Comparison of ENCODE assay signal across 8 cellular contexts in genomic region chr11:67606150-67606476, GRCh38. TPM values are rescaled to one million over a fixed set of nuclear protein-coding genes. Genes with fewer than 3 reads are reported as not detected.
A peak's percentile ranks its signal among the peaks of the same experiment; 100 is the strongest.
DNase-seq lines count a peak whose midpoint lies in the region; ATAC-seq, FAIRE-seq and TF ChIP-seq lines count a peak whose summit lies in the region.

No MANE protein-coding gene starts in this region.

- H4K20me1 ChIP-seq in keratinocyte (ENCODE audit: control insufficient read depth, extremely low read depth, insufficient read depth, low read length), result no peaks in the 10 kb centered on the region

- peak overlapping the region; percentile 88 for H2AFZ ChIP-seq in keratinocyte (ENCODE audit: control insufficient read depth, low read length)

- FAIRE-seq in keratinocyte (lab: Jason Lieb, UNC), result no peak

- no peak overlapping the region for H3K27ac ChIP-seq in keratinocyte (ENCODE audit: control insufficient read depth, insufficient read depth, low read length)
- H3K27ac ChIP-seq in substantia nigra (ENCODE audit: low read depth, low read length, poor library complexity, severe bottlenecking), result peak overlapping the region; percentile 84

- no peak for TF ChIP-seq CTCF in keratinocyte (optimal IDR thresholded peaks at IDR 0.05 in 1 of 3, IDR thresholded peaks at IDR 0.05 in 1 of 3, conservative IDR thresholded peaks at IDR 0.05 in 1 of 3; ENCODE audit: extremely low read depth in 1 of 3, insufficient read depth in 2 of 3, low read length in 3 of 3)

- peaks cover 25% of the 10 kb centered on the region for H3K36me3 ChIP-seq in adipocyte (ENCODE audit: control insufficient read depth, insufficient read depth, low read length, severe bottlenecking)
- H3K36me3 ChIP-seq in keratinocyte (ENCODE audit: control insufficient read depth in 2 of 2, extremely low read depth in 1 of 2, insufficient read depth in 2 of 2, low read length in 2 of 2), result peaks cover 15 to 17% of the 10 kb centered on the region in 2 experiments

- H3K4me3 ChIP-seq in adipocyte (ENCODE audit: low read length) (peak overlapping the region; percentile 99), keratinocyte (ENCODE audit: control insufficient read depth in 2 of 3, extremely low read depth in 1 of 3, insufficient read depth in 2 of 3, low read depth in 1 of 3, low read length in 3 of 3) (peak overlapping the region; percentile 94 to 100 (median 95))

- dilution Hi-C loops in keratinocyte (cut with MboI; ENCODE audit: extremely low pct_ligation_motif_present, low sequenced_read_pairs), result no loop called here

- H3K79me2 ChIP-seq in keratinocyte (ENCODE audit: control insufficient read depth, insufficient read depth, low read length), result peaks cover 17% of the 10 kb centered on the region

- H3K4me2 ChIP-seq in keratinocyte (ENCODE audit: control insufficient read depth, extremely low read depth, insufficient read depth, low read depth, low read length), result peak overlapping the region; percentile 84

- H3K27me3 ChIP-seq in adipocyte (replicated peaks; ENCODE audit: control insufficient read depth, insufficient read depth, low read length), result no peaks in the 10 kb centered on the region
- H3K27me3 ChIP-seq in keratinocyte (ENCODE audit: control insufficient read depth, extremely low read depth, insufficient read depth, low read length), result no peaks in the 10 kb centered on the region

- DNase-seq in DMS 273 (lab: John Stamatoyannopoulos, UW; ENCODE audit: unreplicated experiment) (peak; percentile 51), DMS 273 treated with DMSO at 0.1 percent for 48 hours (lab: John Stamatoyannopoulos, UW) (no peak), adipocyte (ENCODE audit: low read depth) (peak; percentile 29), keratinocyte (ENCODE audit: low read depth, low spot score) (no peak), substantia nigra (lab: John Stamatoyannopoulos, UW) (peak in 3 of 49 donors; percentile 51 to 62 (median 62)), HuH-7 (ENCODE audit: low spot score) (no peak)

- no peak for ATAC-seq in GM18873 (IDR thresholded peaks at IDR 0.05; ENCODE audit: low FRiP score, unreplicated experiment)
- ATAC-seq in GM18907 (IDR thresholded peaks at IDR 0.05; ENCODE audit: unreplicated experiment), result no peak

- peaks cover 17% of the 10 kb centered on the region for H3K4me1 ChIP-seq in adipocyte (ENCODE audit: control insufficient read depth, insufficient read depth, low read length)
- H3K4me1 ChIP-seq in keratinocyte (ENCODE audit: control insufficient read depth, extremely low read depth, insufficient read depth, low read length), result peaks cover 10% of the 10 kb centered on the region

- H3K9ac ChIP-seq in adipocyte (ENCODE audit: low read length) (peak overlapping the region; percentile 99), keratinocyte (ENCODE audit: control insufficient read depth, extremely low read depth, insufficient read depth, low read length) (peak overlapping the region; percentile 94)

- H3K9me1 ChIP-seq in keratinocyte (ENCODE audit: control insufficient read depth, extremely low read depth, insufficient read depth, low read length), result no peaks in the 10 kb centered on the region

- H3K9me3 ChIP-seq in adipocyte (ENCODE audit: control insufficient read depth, low read length) (peaks cover 3% of the 10 kb centered on the region), keratinocyte (ENCODE audit: control insufficient read depth, low read depth, low read length) (no peaks in the 10 kb centered on the region)

RNA-seq across cellular contexts. Expression of gene NDUFV1, which starts 0.6 kb away (rescaled TPM):
- 92.9 to 118 TPM (median 102 TPM) in 3 replicates for polyA plus RNA-seq in keratinocyte
- polyA plus RNA-seq in keratinocyte (2011; ENCODE audit: low read depth), result 74.0 TPM
- 38.6 and 103 TPM in 2 replicates for polyA plus RNA-seq in keratinocyte (2011; cell fraction: cytosol; rRNA removed)
- 208 and 255 TPM in 2 replicates for polyA plus RNA-seq in keratinocyte (2011; cell fraction: nucleus; rRNA removed)
- 112 and 133 TPM in 2 replicates for polyA plus RNA-seq in keratinocyte (2012; ENCODE audit: low replicate concordance)
- 69.1 to 102 TPM (median 70.3 TPM) in 3 replicates for polyA minus RNA-seq in keratinocyte
- 168 TPM for polyA minus RNA-seq in keratinocyte (2011; cell fraction: cytosol; rRNA and poly(A)+ RNA removed)
- polyA minus RNA-seq in keratinocyte (2011; cell fraction: nucleus; rRNA and poly(A)+ RNA removed), result 54.4 and 58.9 TPM in 2 replicates

RNA-seq across cellular contexts. Expression of gene GSTP1, which starts 22.5 kb away (rescaled TPM):
- 1,511 to 3,251 TPM (median 1,575 TPM) in 3 replicates for polyA plus RNA-seq in keratinocyte
- 379 TPM for polyA plus RNA-seq in keratinocyte (2011; ENCODE audit: low read depth)
- polyA plus RNA-seq in keratinocyte (2011; cell fraction: cytosol; rRNA removed), result 1,984 and 3,223 TPM in 2 replicates
- polyA plus RNA-seq in keratinocyte (2011; cell fraction: nucleus; rRNA removed), result 1,110 and 1,459 TPM in 2 replicates
- polyA plus RNA-seq in keratinocyte (2012; ENCODE audit: low replicate concordance), result 2,382 and 2,611 TPM in 2 replicates
- 1,137 to 2,631 TPM (median 2,247 TPM) in 3 replicates for polyA minus RNA-seq in keratinocyte
- 2,162 TPM for polyA minus RNA-seq in keratinocyte (2011; cell fraction: cytosol; rRNA and poly(A)+ RNA removed)
- 492 and 503 TPM in 2 replicates for polyA minus RNA-seq in keratinocyte (2011; cell fraction: nucleus; rRNA and poly(A)+ RNA removed)

RNA-seq across cellular contexts. Expression of gene NUDT8, which starts 23.6 kb away (rescaled TPM):
- 1.1 to 1.6 TPM (median 1.5 TPM) in 3 replicates for polyA plus RNA-seq in keratinocyte
- polyA plus RNA-seq in keratinocyte (2011; ENCODE audit: low read depth), result not detected
- polyA plus RNA-seq in keratinocyte (2011; cell fraction: cytosol; rRNA removed), result 0.68 and 2.5 TPM in 2 replicates
- polyA plus RNA-seq in keratinocyte (2011; cell fraction: nucleus; rRNA removed), result 1.9 and 2.7 TPM in 2 replicates
- 6.7 and 15.8 TPM in 2 replicates for polyA plus RNA-seq in keratinocyte (2012; ENCODE audit: low replicate concordance)
- polyA minus RNA-seq in keratinocyte, result 0.72 to 1.8 TPM in 2 of 3 replicates, not detected in the other
- not detected for polyA minus RNA-seq in keratinocyte (2011; cell fraction: cytosol; rRNA and poly(A)+ RNA removed)
- 1.2 TPM in 1 of 2 replicates, not detected in the other for polyA minus RNA-seq in keratinocyte (2011; cell fraction: nucleus; rRNA and poly(A)+ RNA removed)

RNA-seq across cellular contexts. Expression of gene TBX10, which starts 33.5 kb away (rescaled TPM):
- polyA plus RNA-seq in keratinocyte, result not detected in 3 replicates
- polyA plus RNA-seq in keratinocyte (2011; ENCODE audit: low read depth), result not detected
- not detected in 2 replicates for polyA plus RNA-seq in keratinocyte (2011; cell fraction: cytosol; rRNA removed)
- not detected in 2 replicates for polyA plus RNA-seq in keratinocyte (2011; cell fraction: nucleus; rRNA removed)
- not detected in 2 replicates for polyA plus RNA-seq in keratinocyte (2012; ENCODE audit: low replicate concordance)
- not detected in 3 replicates for polyA minus RNA-seq in keratinocyte
- not detected for polyA minus RNA-seq in keratinocyte (2011; cell fraction: cytosol; rRNA and poly(A)+ RNA removed)
- polyA minus RNA-seq in keratinocyte (2011; cell fraction: nucleus; rRNA and poly(A)+ RNA removed), result not detected in 2 replicates

RNA-seq across cellular contexts. Expression of gene ACY3, which starts 44.4 kb away (rescaled TPM):
- polyA plus RNA-seq in keratinocyte, result not detected in 3 replicates
- polyA plus RNA-seq in keratinocyte (2011; ENCODE audit: low read depth), result not detected
- not detected in 2 replicates for polyA plus RNA-seq in keratinocyte (2011; cell fraction: cytosol; rRNA removed)
- polyA plus RNA-seq in keratinocyte (2011; cell fraction: nucleus; rRNA removed), result not detected in 2 replicates
- polyA plus RNA-seq in keratinocyte (2012; ENCODE audit: low replicate concordance), result 0.08 TPM in 1 of 2 replicates, not detected in the other
- polyA minus RNA-seq in keratinocyte, result not detected in 3 replicates
- polyA minus RNA-seq in keratinocyte (2011; cell fraction: cytosol; rRNA and poly(A)+ RNA removed), result not detected
- not detected in 2 replicates for polyA minus RNA-seq in keratinocyte (2011; cell fraction: nucleus; rRNA and poly(A)+ RNA removed)

Comparison
In these comparisons a context has a peak if more than half of its experiments do, and no peak if none do; other contexts are left out.
1. DNase-seq: peak in DMS 273 (single experiment) and adipocyte (single experiment); none in DMS 273 treated with DMSO at 0.1 percent for 48 hours (single experiment), keratinocyte (single experiment) and HuH-7 (single experiment).